In the genomic region with DNA sequence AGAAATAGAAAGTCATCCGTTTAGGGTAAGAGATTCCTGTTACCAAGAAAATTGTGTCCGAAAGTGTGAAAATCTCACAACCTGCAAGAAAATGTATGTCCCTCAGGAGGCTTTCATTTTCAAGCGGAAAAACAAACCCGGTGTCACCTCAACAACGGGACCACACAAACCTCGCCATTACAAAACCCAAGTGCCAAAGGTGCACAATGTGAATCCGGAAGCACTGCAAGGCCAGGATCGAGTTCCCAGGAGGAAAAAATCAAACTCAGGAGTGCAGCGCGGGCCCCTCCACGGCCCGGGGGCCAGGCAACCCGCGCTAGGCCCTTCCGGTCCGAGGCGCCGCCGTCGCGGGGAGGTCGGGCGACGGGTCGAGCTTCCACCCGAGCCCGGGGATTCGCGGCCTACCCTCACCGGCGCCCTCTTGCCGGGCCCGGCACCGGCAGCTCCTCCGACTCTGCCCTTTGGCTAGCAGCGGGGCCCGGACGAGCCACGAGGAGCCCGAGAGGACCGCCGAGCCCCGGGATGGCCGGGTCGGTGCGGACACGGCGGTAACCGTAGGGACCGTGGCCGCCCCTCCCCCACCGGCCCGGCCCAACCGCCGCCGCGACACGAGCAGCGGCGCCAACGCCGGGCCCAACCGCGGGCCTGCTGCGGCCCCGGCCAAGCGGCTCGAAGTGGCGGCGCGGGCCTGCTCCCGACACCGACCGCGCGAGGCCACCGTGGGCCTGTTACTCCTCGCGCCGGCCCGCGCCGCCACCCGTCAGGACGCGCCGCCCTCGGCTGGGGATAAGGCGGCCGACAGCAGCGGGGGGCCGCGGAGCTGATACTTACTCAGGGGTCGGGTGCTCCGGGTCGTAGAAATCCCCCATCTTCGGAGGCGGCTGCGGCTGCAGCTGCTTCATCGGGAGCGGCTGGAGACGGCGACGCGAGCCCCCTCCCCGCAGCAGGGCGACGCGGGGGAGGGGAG, we compare ENCODE assay signal across 1 cellular context.
TF ChIP-seq lines count a peak whose summit lies in the region.

No MANE protein-coding gene starts in this region.

TF ChIP-seq in K562, 482 proteins besides CTCF, POLR2A, EP300 and RAD21 (continued from another document and continues in another):
- TF ChIP-seq, protein P1, sequence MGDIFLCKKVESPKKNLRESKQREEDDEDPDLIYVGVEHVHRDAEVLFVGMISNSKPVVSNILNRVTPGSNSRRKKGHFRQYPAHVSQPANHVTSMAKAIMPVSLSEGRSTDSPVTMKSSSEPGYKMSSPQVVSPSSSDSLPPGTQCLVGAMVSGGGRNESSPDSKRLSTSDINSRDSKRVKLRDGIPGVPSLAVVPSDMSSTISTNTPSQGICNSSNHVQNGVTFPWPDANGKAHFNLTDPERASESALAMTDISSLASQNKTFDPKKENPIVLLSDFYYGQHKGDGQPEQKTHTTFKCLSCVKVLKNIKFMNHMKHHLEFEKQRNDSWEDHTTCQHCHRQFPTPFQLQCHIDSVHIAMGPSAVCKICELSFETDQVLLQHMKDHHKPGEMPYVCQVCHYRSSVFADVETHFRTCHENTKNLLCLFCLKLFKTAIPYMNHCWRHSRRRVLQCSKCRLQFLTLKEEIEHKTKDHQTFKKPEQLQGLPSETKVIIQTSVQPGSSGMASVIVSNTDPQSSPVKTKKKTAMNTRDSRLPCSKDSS (IDR thresholded peaks at IDR 0.05; ENCODE audit: low read depth, partially characterized antibody), result no peak
- TF ChIP-seq SMARCC2 (IDR thresholded peaks at IDR 0.05; ENCODE audit: low read depth) (no peak), HEY1 (CRISPR knock-in tag; IDR thresholded peaks at IDR 0.05; ENCODE audit: borderline replicate concordance) (no peak), CCNT2 (IDR thresholded peaks at IDR 0.05; ENCODE audit: borderline replicate concordance, extremely low read depth, insufficient read length, low read depth, low read length) (peak; percentile 19), ZNF146 (CRISPR knock-in tag; IDR thresholded peaks at IDR 0.05; ENCODE audit: unreplicated experiment) (no peak), PCBP2 (IDR thresholded peaks at IDR 0.05; ENCODE audit: low read depth, low read length, poor library complexity, severe bottlenecking) (peak; percentile 17), RUNX1 (IDR thresholded peaks at IDR 0.05; ENCODE audit: low read depth) (peak; percentile 37; the same call in 1 of the 2 replicates), RBBP5 (IDR thresholded peaks at IDR 0.05; ENCODE audit: borderline replicate concordance, insufficient read depth, low read length, poor library complexity, severe bottlenecking) (peak; percentile 92), PHB2 (IDR thresholded peaks at IDR 0.05; ENCODE audit: low read depth) (no peak), RB1 (IDR thresholded peaks at IDR 0.05; ENCODE audit: low read depth) (peak; percentile 65), ETV5 (CRISPR knock-in tag; IDR thresholded peaks at IDR 0.05; ENCODE audit: low read depth) (peak; percentile 77; the same call in 1 of the 2 replicates), ZNF347 (CRISPR knock-in tag; IDR thresholded peaks at IDR 0.05; ENCODE audit: low read depth) (no peak), PTTG1 (tag; IDR thresholded peaks at IDR 0.05; ENCODE audit: low read depth) (no peak), CBX3 (IDR thresholded peaks at IDR 0.05; ENCODE audit: borderline replicate concordance in 1 of 2, low read length in 2 of 2) (0 out of 3 replicates have a peak, but pooled peaks of 1 of the 2 experiments have one; percentile 9), NFE2 (IDR thresholded peaks at IDR 0.05; ENCODE audit: low read depth) (no peak; the same call in 1 of the 2 replicates), MED1 (CRISPR knock-in tag; IDR thresholded peaks at IDR 0.05; ENCODE audit: borderline replicate concordance) (no peak), ZFP36 (IDR thresholded peaks at IDR 0.05; ENCODE audit: low read depth, low read length, partially characterized antibody) (no peak), ZNF316 (IDR thresholded peaks at IDR 0.05) (no peak), SIN3A (IDR thresholded peaks at IDR 0.05; ENCODE audit: borderline replicate concordance in 2 of 2, control insufficient read depth in 1 of 2, low read depth in 2 of 2, low read length in 2 of 2) (peak; percentile 56 to 72; a peak in 1 of 4 replicates), ZBTB1 (CRISPR knock-in tag; IDR thresholded peaks at IDR 0.05; ENCODE audit: borderline replicate concordance, low read depth) (peak; percentile 94), SRF (CRISPR knock-in tag; IDR thresholded peaks at IDR 0.05) (no peak), TCF7L2 (IDR thresholded peaks at IDR 0.05; ENCODE audit: low read depth, low read length) (no peak), ZNF431 (CRISPR knock-in tag; IDR thresholded peaks at IDR 0.05) (peak; percentile 1; the same call in 1 of the 2 replicates), HDAC6 (IDR thresholded peaks at IDR 0.05; ENCODE audit: low read depth, low read length) (no peak), NR3C1 (CRISPR knock-in tag; IDR thresholded peaks at IDR 0.05) (peak; percentile 93; the same call in 1 of the 2 replicates), ZNF77 (CRISPR knock-in tag; IDR thresholded peaks at IDR 0.05) (no peak), GTF2A2 (tag; IDR thresholded peaks at IDR 0.05) (peak; percentile 74; the same call in 1 of the 2 replicates)
- TF ChIP-seq, protein P2, sequence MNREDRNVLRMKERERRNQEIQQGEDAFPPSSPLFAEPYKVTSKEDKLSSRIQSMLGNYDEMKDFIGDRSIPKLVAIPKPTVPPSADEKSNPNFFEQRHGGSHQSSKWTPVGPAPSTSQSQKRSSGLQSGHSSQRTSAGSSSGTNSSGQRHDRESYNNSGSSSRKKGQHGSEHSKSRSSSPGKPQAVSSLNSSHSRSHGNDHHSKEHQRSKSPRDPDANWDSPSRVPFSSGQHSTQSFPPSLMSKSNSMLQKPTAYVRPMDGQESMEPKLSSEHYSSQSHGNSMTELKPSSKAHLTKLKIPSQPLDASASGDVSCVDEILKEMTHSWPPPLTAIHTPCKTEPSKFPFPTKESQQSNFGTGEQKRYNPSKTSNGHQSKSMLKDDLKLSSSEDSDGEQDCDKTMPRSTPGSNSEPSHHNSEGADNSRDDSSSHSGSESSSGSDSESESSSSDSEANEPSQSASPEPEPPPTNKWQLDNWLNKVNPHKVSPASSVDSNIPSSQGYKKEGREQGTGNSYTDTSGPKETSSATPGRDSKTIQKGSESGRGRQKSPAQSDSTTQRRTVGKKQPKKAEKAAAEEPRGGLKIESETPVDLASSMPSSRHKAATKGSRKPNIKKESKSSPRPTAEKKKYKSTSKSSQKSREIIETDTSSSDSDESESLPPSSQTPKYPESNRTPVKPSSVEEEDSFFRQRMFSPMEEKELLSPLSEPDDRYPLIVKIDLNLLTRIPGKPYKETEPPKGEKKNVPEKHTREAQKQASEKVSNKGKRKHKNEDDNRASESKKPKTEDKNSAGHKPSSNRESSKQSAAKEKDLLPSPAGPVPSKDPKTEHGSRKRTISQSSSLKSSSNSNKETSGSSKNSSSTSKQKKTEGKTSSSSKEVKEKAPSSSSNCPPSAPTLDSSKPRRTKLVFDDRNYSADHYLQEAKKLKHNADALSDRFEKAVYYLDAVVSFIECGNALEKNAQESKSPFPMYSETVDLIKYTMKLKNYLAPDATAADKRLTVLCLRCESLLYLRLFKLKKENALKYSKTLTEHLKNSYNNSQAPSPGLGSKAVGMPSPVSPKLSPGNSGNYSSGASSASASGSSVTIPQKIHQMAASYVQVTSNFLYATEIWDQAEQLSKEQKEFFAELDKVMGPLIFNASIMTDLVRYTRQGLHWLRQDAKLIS (CRISPR knock-in tag; IDR thresholded peaks at IDR 0.05), result peak; percentile 98
- TF ChIP-seq, protein P3, sequence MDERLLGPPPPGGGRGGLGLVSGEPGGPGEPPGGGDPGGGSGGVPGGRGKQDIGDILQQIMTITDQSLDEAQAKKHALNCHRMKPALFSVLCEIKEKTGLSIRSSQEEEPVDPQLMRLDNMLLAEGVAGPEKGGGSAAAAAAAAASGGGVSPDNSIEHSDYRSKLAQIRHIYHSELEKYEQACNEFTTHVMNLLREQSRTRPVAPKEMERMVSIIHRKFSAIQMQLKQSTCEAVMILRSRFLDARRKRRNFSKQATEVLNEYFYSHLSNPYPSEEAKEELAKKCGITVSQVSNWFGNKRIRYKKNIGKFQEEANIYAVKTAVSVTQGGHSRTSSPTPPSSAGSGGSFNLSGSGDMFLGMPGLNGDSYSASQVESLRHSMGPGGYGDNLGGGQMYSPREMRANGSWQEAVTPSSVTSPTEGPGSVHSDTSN (CRISPR knock-in tag; IDR thresholded peaks at IDR 0.05; ENCODE audit: low read depth), result no peak
- TF ChIP-seq, protein P3 (tag; conservative IDR thresholded peaks at IDR 0.05; ENCODE audit: low read depth), result no peak
- TF ChIP-seq, protein P4, sequence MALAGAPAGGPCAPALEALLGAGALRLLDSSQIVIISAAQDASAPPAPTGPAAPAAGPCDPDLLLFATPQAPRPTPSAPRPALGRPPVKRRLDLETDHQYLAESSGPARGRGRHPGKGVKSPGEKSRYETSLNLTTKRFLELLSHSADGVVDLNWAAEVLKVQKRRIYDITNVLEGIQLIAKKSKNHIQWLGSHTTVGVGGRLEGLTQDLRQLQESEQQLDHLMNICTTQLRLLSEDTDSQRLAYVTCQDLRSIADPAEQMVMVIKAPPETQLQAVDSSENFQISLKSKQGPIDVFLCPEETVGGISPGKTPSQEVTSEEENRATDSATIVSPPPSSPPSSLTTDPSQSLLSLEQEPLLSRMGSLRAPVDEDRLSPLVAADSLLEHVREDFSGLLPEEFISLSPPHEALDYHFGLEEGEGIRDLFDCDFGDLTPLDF (CRISPR knock-in tag; IDR thresholded peaks at IDR 0.05), result no peak; the same call in 1 of the 2 replicates
- TF ChIP-seq, protein P5, sequence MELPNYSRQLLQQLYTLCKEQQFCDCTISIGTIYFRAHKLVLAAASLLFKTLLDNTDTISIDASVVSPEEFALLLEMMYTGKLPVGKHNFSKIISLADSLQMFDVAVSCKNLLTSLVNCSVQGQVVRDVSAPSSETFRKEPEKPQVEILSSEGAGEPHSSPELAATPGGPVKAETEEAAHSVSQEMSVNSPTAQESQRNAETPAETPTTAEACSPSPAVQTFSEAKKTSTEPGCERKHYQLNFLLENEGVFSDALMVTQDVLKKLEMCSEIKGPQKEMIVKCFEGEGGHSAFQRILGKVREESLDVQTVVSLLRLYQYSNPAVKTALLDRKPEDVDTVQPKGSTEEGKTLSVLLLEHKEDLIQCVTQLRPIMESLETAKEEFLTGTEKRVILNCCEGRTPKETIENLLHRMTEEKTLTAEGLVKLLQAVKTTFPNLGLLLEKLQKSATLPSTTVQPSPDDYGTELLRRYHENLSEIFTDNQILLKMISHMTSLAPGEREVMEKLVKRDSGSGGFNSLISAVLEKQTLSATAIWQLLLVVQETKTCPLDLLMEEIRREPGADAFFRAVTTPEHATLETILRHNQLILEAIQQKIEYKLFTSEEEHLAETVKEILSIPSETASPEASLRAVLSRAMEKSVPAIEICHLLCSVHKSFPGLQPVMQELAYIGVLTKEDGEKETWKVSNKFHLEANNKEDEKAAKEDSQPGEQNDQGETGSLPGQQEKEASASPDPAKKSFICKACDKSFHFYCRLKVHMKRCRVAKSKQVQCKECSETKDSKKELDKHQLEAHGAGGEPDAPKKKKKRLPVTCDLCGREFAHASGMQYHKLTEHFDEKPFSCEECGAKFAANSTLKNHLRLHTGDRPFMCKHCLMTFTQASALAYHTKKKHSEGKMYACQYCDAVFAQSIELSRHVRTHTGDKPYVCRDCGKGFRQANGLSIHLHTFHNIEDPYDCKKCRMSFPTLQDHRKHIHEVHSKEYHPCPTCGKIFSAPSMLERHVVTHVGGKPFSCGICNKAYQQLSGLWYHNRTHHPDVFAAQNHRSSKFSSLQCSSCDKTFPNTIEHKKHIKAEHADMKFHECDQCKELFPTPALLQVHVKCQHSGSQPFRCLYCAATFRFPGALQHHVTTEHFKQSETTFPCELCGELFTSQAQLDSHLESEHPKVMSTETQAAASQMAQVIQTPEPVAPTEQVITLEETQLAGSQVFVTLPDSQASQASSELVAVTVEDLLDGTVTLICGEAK (IDR thresholded peaks at IDR 0.05), result peak; percentile 64
- TF ChIP-seq, protein P5 (CRISPR knock-in tag; IDR thresholded peaks at IDR 0.05), result peak; percentile 23; the same call in 1 of the 2 replicates
- TF ChIP-seq, protein P6, sequence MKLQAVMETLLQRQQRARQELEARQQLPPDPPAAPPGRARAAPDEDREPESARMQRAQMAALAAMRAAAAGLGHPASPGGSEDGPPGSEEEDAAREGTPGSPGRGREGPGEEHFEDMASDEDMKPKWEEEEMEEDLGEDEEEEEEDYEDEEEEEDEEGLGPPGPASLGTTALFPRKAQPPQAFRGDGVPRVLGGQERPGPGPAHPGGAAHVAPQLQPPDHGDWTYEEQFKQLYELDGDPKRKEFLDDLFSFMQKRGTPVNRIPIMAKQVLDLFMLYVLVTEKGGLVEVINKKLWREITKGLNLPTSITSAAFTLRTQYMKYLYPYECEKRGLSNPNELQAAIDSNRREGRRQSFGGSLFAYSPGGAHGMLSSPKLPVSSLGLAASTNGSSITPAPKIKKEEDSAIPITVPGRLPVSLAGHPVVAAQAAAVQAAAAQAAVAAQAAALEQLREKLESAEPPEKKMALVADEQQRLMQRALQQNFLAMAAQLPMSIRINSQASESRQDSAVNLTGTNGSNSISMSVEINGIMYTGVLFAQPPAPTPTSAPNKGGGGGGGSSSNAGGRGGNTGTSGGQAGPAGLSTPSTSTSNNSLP (IDR thresholded peaks at IDR 0.05; ENCODE audit: borderline replicate concordance, low read depth, low read length), result no peak
